In genomic region chr5:37723147-37723961, GRCh38 we compare ENCODE assay signal across 8 cellular contexts.
DNase-seq lines count a peak whose midpoint lies in the region; ATAC-seq and TF ChIP-seq lines count a peak whose summit lies in the region.

No MANE protein-coding gene starts in this region.

- H4K20me1 ChIP-seq in Loucy (ENCODE audit: insufficient read depth, low read length, poor library complexity, severe bottlenecking) (no peaks in the 10 kb centered on the region), osteoblast (ENCODE audit: insufficient read depth, low read length) (no peaks in the 10 kb centered on the region)

- H3K9me3 ChIP-seq in Loucy (ENCODE audit: insufficient read depth, low read depth, low read length) (no peaks in the 10 kb centered on the region), osteoblast (ENCODE audit: low read depth, low read length) (no peaks in the 10 kb centered on the region), stomach (no peaks in the 10 kb centered on the region)

- H3K36me3 ChIP-seq in Loucy (ENCODE audit: insufficient read depth, low read length): peaks cover 10% of the 10 kb centered on the region; the same call in 1 of the 2 replicates
- H3K36me3 ChIP-seq in brain microvascular endothelial cell (replicated peaks): peaks cover 3% of the 10 kb centered on the region
- H3K36me3 ChIP-seq in osteoblast (ENCODE audit: insufficient read depth, low read length): peaks cover 13% of the 10 kb centered on the region
- peaks cover 9 to 45% (median 29%) of the 10 kb centered on the region in 4 donors for H3K36me3 ChIP-seq in stomach

- H3K4me2 ChIP-seq in Loucy (ENCODE audit: low read depth, low read length, poor library complexity, severe bottlenecking) (peak overlapping the region; percentile 70), osteoblast (ENCODE audit: insufficient read depth, low read length) (peak overlapping the region; percentile 50)

- peak; percentile 85 for TF ChIP-seq CTCF in Loucy (conservative IDR thresholded peaks at IDR 0.05; ENCODE audit: low read length)
- peak; percentile 72 for TF ChIP-seq CTCF in brain microvascular endothelial cell (IDR thresholded peaks at IDR 0.05; ENCODE audit: low read depth, low read length, missing control alignments)
- TF ChIP-seq CTCF in osteoblast (IDR thresholded peaks at IDR 0.05; ENCODE audit: extremely low read depth, low read depth, low read length): peak; percentile 70
- no peak for TF ChIP-seq CTCF in stomach (IDR thresholded peaks at IDR 0.05)

- H3K9me2 ChIP-seq in Loucy (replicated peaks; ENCODE audit: low read depth, low read length): no peaks in the 10 kb centered on the region

- H2AFZ ChIP-seq in Loucy (ENCODE audit: low read length): no peak overlapping the region
- no peak overlapping the region for H2AFZ ChIP-seq in osteoblast (ENCODE audit: low read length)

- no peak for TF ChIP-seq POLR2A in stomach (IDR thresholded peaks at IDR 0.05)

- WGBS in stomach, 5 donors: 82 to 91% (median 85%) methylated on average over 8 of the region's 8 CpGs

- no peak for TF ChIP-seq EP300 in stomach (IDR thresholded peaks at IDR 0.05)

- peak overlapping the region; percentile 44 for H3K9ac ChIP-seq in Loucy (ENCODE audit: low read depth, low read length, poor library complexity, severe bottlenecking)

- in situ Hi-C loops in brain microvascular endothelial cell (cut with HindIII; ENCODE audit: low pct_ligation_motif_present, low sequenced_read_pairs): no loop called here

- H3F3A ChIP-seq in Loucy (ENCODE audit: low read depth): peaks cover 7% of the 10 kb centered on the region; the same call in 1 of the 2 replicates

- H3K79me2 ChIP-seq in Loucy (ENCODE audit: insufficient read depth, low read length) (no peaks in the 10 kb centered on the region), osteoblast (ENCODE audit: insufficient read depth, low read length) (no peaks in the 10 kb centered on the region)

- ATAC-seq in GM19463 (IDR thresholded peaks at IDR 0.05; ENCODE audit: unreplicated experiment): no peak

- H3K27me3 ChIP-seq in Loucy (ENCODE audit: insufficient read depth, low read length, poor library complexity, severe bottlenecking) (no peaks in the 10 kb centered on the region), brain microvascular endothelial cell (replicated peaks) (no peaks in the 10 kb centered on the region), osteoblast (ENCODE audit: insufficient read depth, low read length) (no peaks in the 10 kb centered on the region), stomach (no peaks in the 10 kb centered on the region)

- H3K27ac ChIP-seq in brain microvascular endothelial cell (peak overlapping the region; percentile 72), osteoblast (ENCODE audit: low read depth, low read length) (peak overlapping the region; percentile 85), stomach (peak overlapping the region in 1 of 5 donors; percentile 6)

- intact Hi-C loops in stomach (cut with DNase I; ENCODE audit: low total_unique reads): no loop called here

- DNase-seq in NCI-H1417 (lab: John Stamatoyannopoulos, UW) (peak; percentile 4 to 22 (median 6)), NCI-H1417 treated with DMSO at 0.1 percent for 48 hours (lab: John Stamatoyannopoulos, UW) (no peak), brain microvascular endothelial cell (no peak), osteoblast (ENCODE audit: insufficient read length, low spot score, missing footprints) (no peak), stomach (no peak), cortex of kidney (lab: John Stamatoyannopoulos, UW) (no peak)

- H3K4me3 ChIP-seq in Loucy (ENCODE audit: low read length, poor library complexity, severe bottlenecking) (peak overlapping the region; percentile 47), brain microvascular endothelial cell (ENCODE audit: low read depth, low read length) (no peak overlapping the region), osteoblast (ENCODE audit: insufficient read depth, low read length) (no peak overlapping the region), stomach (no peak overlapping the region)

- H3K4me1 ChIP-seq in Loucy (ENCODE audit: insufficient read depth, low read length, poor library complexity, severe bottlenecking): peaks cover 52% of the 10 kb centered on the region
- peaks cover 58% of the 10 kb centered on the region for H3K4me1 ChIP-seq in osteoblast (ENCODE audit: insufficient read depth, low read length)
- peaks cover 0 to 4% (median 2%) of the 10 kb centered on the region in 4 donors for H3K4me1 ChIP-seq in stomach

Comparison
In these comparisons a context has a peak if more than half of its experiments do, and no peak if none do; other contexts are left out.
1. DNase-seq: peak in NCI-H1417 (3 of 3); none in NCI-H1417 treated with DMSO at 0.1 percent for 48 hours (single experiment), brain microvascular endothelial cell (single experiment), osteoblast (single experiment), stomach (single experiment) and cortex of kidney (single experiment).
2. CTCF ChIP-seq: peak in Loucy (single experiment), brain microvascular endothelial cell (single experiment) and osteoblast (single experiment); none in stomach (0 of 7).